ENCODE assay signal across 8 cellular contexts in genomic region chr7:20778063-20778721, GRCh38.
A peak's percentile ranks its signal among the peaks of the same experiment; 100 is the strongest.
DNase-seq lines count a peak whose midpoint lies in the region; ATAC-seq lines count a peak whose summit lies in the region.

No MANE protein-coding gene starts in this region.

- H3K9me3 ChIP-seq in iPS-18a (ENCODE audit: control insufficient read depth, low read depth, low read length) = no peaks in the 10 kb centered on the region

- peak overlapping the region; percentile 65 for H3K9ac ChIP-seq in iPS-18a (ENCODE audit: low read length)

- ATAC-seq in GM19397 (IDR thresholded peaks at IDR 0.05; ENCODE audit: unreplicated experiment) (peak; percentile 95), HG03565 (IDR thresholded peaks at IDR 0.05; ENCODE audit: unreplicated experiment) (peak; percentile 54), GM21528 (IDR thresholded peaks at IDR 0.05; ENCODE audit: low FRiP score, unreplicated experiment) (no peak)
- ATAC-seq in activated naive CD8-positive, alpha-beta T cell treated with anti-CD3 and anti-CD28 coated beads, Interleukin-2, amount 50 U/mL, for 24 hours = peak; percentile 24
- peak; percentile 61 to 63 for ATAC-seq in stimulated activated naive B cell treated with anti-CD40 and anti-IgM and Interleukin-4, amounts not matched to agents 10 μg/mL and 1 μg/mL and 100 μg/mL, for 72 hours (replicated peaks)

- H3K4me1 Mint-ChIP-seq in activated naive CD8-positive, alpha-beta T cell treated with anti-CD3 and anti-CD28 coated beads, Interleukin-2, amount 50 U/mL, for 24 hours = peaks cover 8% of the 10 kb centered on the region
- H3K4me1 Mint-ChIP-seq in stimulated activated naive B cell treated with anti-CD40 and anti-IgM and Interleukin-4, amounts not matched to agents 10 μg/mL and 1 μg/mL and 100 μg/mL, for 72 hours = peaks cover 10 to 21% of the 10 kb centered on the region in 2 donors

- H3K27ac Mint-ChIP-seq in activated naive CD8-positive, alpha-beta T cell treated with anti-CD3 and anti-CD28 coated beads, Interleukin-2, amount 50 U/mL, for 24 hours = no peak overlapping the region
- peak overlapping the region; percentile 79 for H3K27ac Mint-ChIP-seq in stimulated activated naive B cell treated with anti-CD40 and anti-IgM and Interleukin-4, amounts not matched to agents 10 μg/mL and 1 μg/mL and 100 μg/mL, for 72 hours

- H3K4me3 ChIP-seq in iPS-18a (ENCODE audit: low read length) = peak overlapping the region; percentile 61

- H3K27me3 ChIP-seq in iPS-18a (ENCODE audit: control insufficient read depth, insufficient read depth, low read length) = peaks cover 36% of the 10 kb centered on the region

- peaks cover 72% of the 10 kb centered on the region for H3K4me1 ChIP-seq in iPS-18a (ENCODE audit: control insufficient read depth, low read depth, low read length)

- H3K27me3 Mint-ChIP-seq in activated naive CD8-positive, alpha-beta T cell treated with anti-CD3 and anti-CD28 coated beads, Interleukin-2, amount 50 U/mL, for 24 hours = peaks cover 80% of the 10 kb centered on the region
- peaks cover 65 to 76% of the 10 kb centered on the region in 2 donors for H3K27me3 Mint-ChIP-seq in stimulated activated naive B cell treated with anti-CD40 and anti-IgM and Interleukin-4, amounts not matched to agents 10 μg/mL and 1 μg/mL and 100 μg/mL, for 72 hours

- H3K9me3 Mint-ChIP-seq in activated naive CD8-positive, alpha-beta T cell treated with anti-CD3 and anti-CD28 coated beads, Interleukin-2, amount 50 U/mL, for 24 hours = peaks cover 4% of the 10 kb centered on the region
- H3K9me3 Mint-ChIP-seq in stimulated activated naive B cell treated with anti-CD40 and anti-IgM and Interleukin-4, amounts not matched to agents 10 μg/mL and 1 μg/mL and 100 μg/mL, for 72 hours = peaks cover 0 to 1% of the 10 kb centered on the region in 2 donors

- H3K4me3 Mint-ChIP-seq in activated naive CD8-positive, alpha-beta T cell treated with anti-CD3 and anti-CD28 coated beads, Interleukin-2, amount 50 U/mL, for 24 hours = no peak overlapping the region
- H3K4me3 Mint-ChIP-seq in stimulated activated naive B cell treated with anti-CD40 and anti-IgM and Interleukin-4, amounts not matched to agents 10 μg/mL and 1 μg/mL and 100 μg/mL, for 72 hours = peak overlapping the region in 1 of 2 donors; percentile 73

- DNase-seq in CD1c-positive myeloid dendritic cell (ENCODE audit: extremely low spot score) (peak; percentile 46), OCI-M1 (lab: John Stamatoyannopoulos, UW) (no peak)
- peak; percentile 32 for DNase-seq in activated naive CD8-positive, alpha-beta T cell treated with anti-CD3 and anti-CD28 coated beads, Interleukin-2, amount 50 U/mL, for 24 hours
- DNase-seq in stimulated activated naive B cell treated with anti-CD40 and anti-IgM and Interleukin-4, amounts not matched to agents 10 μg/mL and 1 μg/mL and 100 μg/mL, for 72 hours = no peak

- H3K36me3 ChIP-seq in iPS-18a (ENCODE audit: control insufficient read depth, low read depth, low read length) = no peaks in the 10 kb centered on the region

- H3K27ac ChIP-seq in iPS-18a (ENCODE audit: low read length) = peak overlapping the region; percentile 27

- peaks cover 11% of the 10 kb centered on the region for H3K36me3 Mint-ChIP-seq in activated naive CD8-positive, alpha-beta T cell treated with anti-CD3 and anti-CD28 coated beads, Interleukin-2, amount 50 U/mL, for 24 hours (ENCODE audit: low read depth)
- peaks cover 5 to 7% of the 10 kb centered on the region in 2 donors for H3K36me3 Mint-ChIP-seq in stimulated activated naive B cell treated with anti-CD40 and anti-IgM and Interleukin-4, amounts not matched to agents 10 μg/mL and 1 μg/mL and 100 μg/mL, for 72 hours

Comparison
In these comparisons a context has a peak if more than half of its experiments do, and no peak if none do; other contexts are left out.
1. DNase-seq: peak in CD1c-positive myeloid dendritic cell (single experiment) and activated naive CD8-positive, alpha-beta T cell treated with anti-CD3 and anti-CD28 coated beads, Interleukin-2, amount 50 U/mL, for 24 hours (single experiment); none in stimulated activated naive B cell treated with anti-CD40 and anti-IgM and Interleukin-4, amounts not matched to agents 10 μg/mL and 1 μg/mL and 100 μg/mL, for 72 hours (single experiment) and OCI-M1 (single experiment).